ENCODE assay signal across 1 cellular context in the genomic region with DNA sequence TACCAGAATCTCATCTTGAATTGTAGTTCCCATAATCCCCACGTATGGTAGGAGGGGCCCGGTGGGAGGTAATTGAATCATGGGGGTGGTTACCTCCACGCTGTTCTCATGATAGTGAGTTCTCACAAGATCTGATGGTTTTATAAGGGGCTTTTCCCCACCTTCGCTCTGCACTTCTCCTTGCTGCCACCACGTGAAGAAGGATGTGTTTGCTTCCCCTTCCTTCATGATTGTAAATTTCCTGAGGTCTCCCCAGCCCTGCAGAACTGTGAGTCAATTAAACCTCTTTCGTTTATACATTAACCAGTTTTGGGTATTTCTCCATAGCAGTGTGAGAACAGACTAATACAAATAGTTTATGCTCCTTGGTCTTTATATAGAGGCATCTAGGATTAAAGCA.
TF ChIP-seq lines count a peak whose summit lies in the region.

No MANE protein-coding gene starts in this region.

TF ChIP-seq in GM12878, 131 proteins besides CTCF, POLR2A, EP300 and RAD21:
- TF ChIP-seq IKZF2 (IDR thresholded peaks at IDR 0.05) (peak; percentile 79 to 84; a peak in 3 of 4 replicates), NR2F1 (conservative IDR thresholded peaks at IDR 0.05) (0 out of 2 replicates have a peak, but pooled peaks have one; percentile 19), RAD51 (IDR thresholded peaks at IDR 0.05) (peak; percentile 75), IKZF1 (conservative IDR thresholded peaks at IDR 0.05) (peak; percentile 84), NBN (IDR thresholded peaks at IDR 0.05) (peak; percentile 53; the same call in 1 of the 2 replicates), SKIL (IDR thresholded peaks at IDR 0.05; ENCODE audit: low read depth, poor library complexity, severe bottlenecking) (peak; percentile 22), BHLHE40 (IDR thresholded peaks at IDR 0.05; ENCODE audit: borderline replicate concordance in 1 of 2, low read depth in 2 of 2, low read length in 1 of 2) (peak in 1 of 2 experiments; percentile 62; a peak in 2 of 4 replicates), ATF7 (IDR thresholded peaks at IDR 0.05; ENCODE audit: low read depth) (0 out of 2 replicates have a peak, but pooled peaks have one; percentile 25), MTA2 (IDR thresholded peaks at IDR 0.05; ENCODE audit: low read depth) (peak; percentile 41), MXI1 (IDR thresholded peaks at IDR 0.05; ENCODE audit: low read depth, low read length) (0 out of 2 replicates have a peak, but pooled peaks have one; percentile 24)
- TF ChIP-seq, protein P1, sequence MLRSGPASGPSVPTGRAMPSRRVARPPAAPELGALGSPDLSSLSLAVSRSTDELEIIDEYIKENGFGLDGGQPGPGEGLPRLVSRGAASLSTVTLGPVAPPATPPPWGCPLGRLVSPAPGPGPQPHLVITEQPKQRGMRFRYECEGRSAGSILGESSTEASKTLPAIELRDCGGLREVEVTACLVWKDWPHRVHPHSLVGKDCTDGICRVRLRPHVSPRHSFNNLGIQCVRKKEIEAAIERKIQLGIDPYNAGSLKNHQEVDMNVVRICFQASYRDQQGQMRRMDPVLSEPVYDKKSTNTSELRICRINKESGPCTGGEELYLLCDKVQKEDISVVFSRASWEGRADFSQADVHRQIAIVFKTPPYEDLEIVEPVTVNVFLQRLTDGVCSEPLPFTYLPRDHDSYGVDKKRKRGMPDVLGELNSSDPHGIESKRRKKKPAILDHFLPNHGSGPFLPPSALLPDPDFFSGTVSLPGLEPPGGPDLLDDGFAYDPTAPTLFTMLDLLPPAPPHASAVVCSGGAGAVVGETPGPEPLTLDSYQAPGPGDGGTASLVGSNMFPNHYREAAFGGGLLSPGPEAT (IDR thresholded peaks at IDR 0.05; ENCODE audit: low read depth) = peak; percentile 84
- TF ChIP-seq, protein P2, sequence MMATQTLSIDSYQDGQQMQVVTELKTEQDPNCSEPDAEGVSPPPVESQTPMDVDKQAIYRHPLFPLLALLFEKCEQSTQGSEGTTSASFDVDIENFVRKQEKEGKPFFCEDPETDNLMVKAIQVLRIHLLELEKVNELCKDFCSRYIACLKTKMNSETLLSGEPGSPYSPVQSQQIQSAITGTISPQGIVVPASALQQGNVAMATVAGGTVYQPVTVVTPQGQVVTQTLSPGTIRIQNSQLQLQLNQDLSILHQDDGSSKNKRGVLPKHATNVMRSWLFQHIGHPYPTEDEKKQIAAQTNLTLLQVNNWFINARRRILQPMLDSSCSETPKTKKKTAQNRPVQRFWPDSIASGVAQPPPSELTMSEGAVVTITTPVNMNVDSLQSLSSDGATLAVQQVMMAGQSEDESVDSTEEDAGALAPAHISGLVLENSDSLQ (IDR thresholded peaks at IDR 0.05) = peak; percentile 13; the same call in 1 of the 2 replicates
